Comparison of ENCODE assay signal across 21 cellular contexts in the genomic region with DNA sequence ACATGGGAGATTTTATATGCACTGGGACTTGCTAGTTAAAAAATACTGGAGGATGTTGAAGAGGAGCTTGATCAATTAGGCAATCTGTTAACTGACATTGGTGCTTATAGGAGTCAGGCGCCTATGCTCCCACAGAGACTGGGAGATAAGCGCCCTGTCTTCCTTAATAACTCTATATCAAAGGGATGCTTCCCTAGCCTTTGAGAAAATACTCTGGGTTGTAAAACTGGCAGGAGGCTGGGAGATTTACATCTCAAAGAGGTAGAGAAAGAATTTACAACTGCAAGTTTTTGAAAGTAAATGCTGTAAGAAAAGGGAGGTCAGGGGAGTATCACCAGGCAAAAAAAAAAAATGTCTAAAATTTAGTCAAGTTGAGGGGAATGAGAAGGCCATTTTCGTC.
DNase-seq lines count a peak whose midpoint lies in the region; TF ChIP-seq lines count a peak whose summit lies in the region.
"Had no signal": no experiment of that assay in that cellular context is flagged by ENCODE, and none has a peak within 500 bp of the region (broad histone marks: within the 10 kb centered on the region; RNA-seq: fewer than 3 reads in every experiment).

No MANE protein-coding gene starts in this region.

- H3K27ac ChIP-seq in HUES64 (ENCODE audit: low read depth, low read length) (peak overlapping the region; percentile 59; the same call in 1 of the 2 replicates), iPS-18a (ENCODE audit: low read length) (no peak overlapping the region)
- H3K27ac ChIP-seq in effector memory CD4-positive, alpha-beta T cell (ENCODE audit: insufficient read depth, low read length, poor library complexity, severe bottlenecking): no peak overlapping the region
- H3K27ac ChIP-seq: 22Rv1, A549, C4-2B had no signal

- DNase-seq in ELF-1 (ENCODE audit: low read depth, low spot score) (peak; percentile 34), mesothelial cell of epicardium (ENCODE audit: low spot score in 2 of 2, unreplicated experiment in 2 of 2) (no peak), amygdala (lab: John Stamatoyannopoulos, UW) (no peak), HPDE6-E6E7 (ENCODE audit: extremely low spot score) (no peak)
- no peak for DNase-seq in activated T-cell treated with anti-CD3 and anti-CD28 coated beads, Interleukin-2, amount 50 U/mL, for 24 hours
- DNase-seq in effector memory CD4-positive, alpha-beta T cell: no peak
- DNase-seq: AML-193; Caco-2; CD4-positive, alpha-beta T cell; DMS153; DMS79; GF-D8; GOT3; H9; IMR-90 had no signal

- H3K4me1 ChIP-seq in HUES64 (ENCODE audit: insufficient read depth, low read length) (peaks cover 28% of the 10 kb centered on the region), iPS-18a (ENCODE audit: control insufficient read depth, low read depth, low read length) (peaks cover 24% of the 10 kb centered on the region)
- H3K4me1 ChIP-seq in effector memory CD4-positive, alpha-beta T cell (ENCODE audit: control insufficient read depth, insufficient read depth, low read length, poor library complexity, severe bottlenecking): no peaks in the 10 kb centered on the region
- H3K4me1 ChIP-seq: A549, Caco-2 had no signal

- H3K9ac ChIP-seq in HUES64 (ENCODE audit: low read depth, low read length) (no peak overlapping the region), iPS-18a (ENCODE audit: low read length) (no peak overlapping the region)

- no peak overlapping the region for H3K4me3 Mint-ChIP-seq in mesothelial cell of epicardium
- no peak overlapping the region for H3K4me3 Mint-ChIP-seq in activated T-cell treated with anti-CD3 and anti-CD28 coated beads, Interleukin-2, amount 50 U/mL, for 24 hours
- H3K4me3 Mint-ChIP-seq: CD4-positive, alpha-beta T cell had no signal

- H3K4me3 ChIP-seq in HUES64 (ENCODE audit: low read length): no peak overlapping the region
- H3K4me3 ChIP-seq in iPS-18a (ENCODE audit: low read length): peak overlapping the region; percentile 13
- H3K4me3 ChIP-seq in effector memory CD4-positive, alpha-beta T cell (ENCODE audit: insufficient read depth, low read depth, low read length, poor library complexity, severe bottlenecking): no peak overlapping the region
- H3K4me3 ChIP-seq: A549, K562 had no signal

- H3K4me1 Mint-ChIP-seq in mesothelial cell of epicardium: peaks cover 6% of the 10 kb centered on the region
- no peaks in the 10 kb centered on the region for H3K4me1 Mint-ChIP-seq in activated T-cell treated with anti-CD3 and anti-CD28 coated beads, Interleukin-2, amount 50 U/mL, for 24 hours (ENCODE audit: low read depth)

- H3K9me3 Mint-ChIP-seq in mesothelial cell of epicardium: no peaks in the 10 kb centered on the region
- peaks cover 9% of the 10 kb centered on the region for H3K9me3 Mint-ChIP-seq in activated T-cell treated with anti-CD3 and anti-CD28 coated beads, Interleukin-2, amount 50 U/mL, for 24 hours
- H3K9me3 Mint-ChIP-seq: H9 had no signal

- 0% methylated on average over 1 of the region's 3 CpGs for WGBS in HUES64

- no peaks in the 10 kb centered on the region for H3K27me3 ChIP-seq in HUES64 (ENCODE audit: insufficient read depth, low read length)
- H3K27me3 ChIP-seq in iPS-18a (ENCODE audit: control insufficient read depth, insufficient read depth, low read length): no peaks in the 10 kb centered on the region
- H3K27me3 ChIP-seq in effector memory CD4-positive, alpha-beta T cell (replicated peaks; ENCODE audit: control insufficient read depth, insufficient read depth, low read length, poor library complexity, severe bottlenecking): no peaks in the 10 kb centered on the region

- no peaks in the 10 kb centered on the region for H3K27me3 Mint-ChIP-seq in mesothelial cell of epicardium (ENCODE audit: low read depth)
- H3K27me3 Mint-ChIP-seq in activated T-cell treated with anti-CD3 and anti-CD28 coated beads, Interleukin-2, amount 50 U/mL, for 24 hours: no peaks in the 10 kb centered on the region
- H3K27me3 Mint-ChIP-seq: CD4-positive, alpha-beta T cell had no signal

- H3K36me3 ChIP-seq in HUES64 (ENCODE audit: insufficient read depth, low read length): no peaks in the 10 kb centered on the region
- H3K36me3 ChIP-seq in iPS-18a (ENCODE audit: control insufficient read depth, low read depth, low read length): no peaks in the 10 kb centered on the region
- H3K36me3 ChIP-seq in effector memory CD4-positive, alpha-beta T cell (ENCODE audit: control insufficient read depth, insufficient read depth, low read length): no peaks in the 10 kb centered on the region

- peak overlapping the region; percentile 25 for H3K27ac Mint-ChIP-seq in mesothelial cell of epicardium
- no peak overlapping the region for H3K27ac Mint-ChIP-seq in activated T-cell treated with anti-CD3 and anti-CD28 coated beads, Interleukin-2, amount 50 U/mL, for 24 hours
- H3K27ac Mint-ChIP-seq: CD4-positive, alpha-beta T cell had no signal

- H3K36me3 Mint-ChIP-seq in mesothelial cell of epicardium: no peaks in the 10 kb centered on the region
- H3K36me3 Mint-ChIP-seq in activated T-cell treated with anti-CD3 and anti-CD28 coated beads, Interleukin-2, amount 50 U/mL, for 24 hours (ENCODE audit: low read depth): no peaks in the 10 kb centered on the region

- TF ChIP-seq CTCF in mesothelial cell of epicardium (IDR thresholded peaks at IDR 0.05; ENCODE audit: unreplicated experiment): no peak

- no peaks in the 10 kb centered on the region for H3K9me3 ChIP-seq in HUES64 (ENCODE audit: insufficient read depth, low read depth, low read length)
- no peaks in the 10 kb centered on the region for H3K9me3 ChIP-seq in iPS-18a (ENCODE audit: control insufficient read depth, low read depth, low read length)
- H3K9me3 ChIP-seq in effector memory CD4-positive, alpha-beta T cell (ENCODE audit: control insufficient read depth, low read length): no peaks in the 10 kb centered on the region
- H3K9me3 ChIP-seq: A549, Caco-2 had no signal
